Comparison of ENCODE assay signal across 1 cellular context in genomic region chr17:64776720-64777412, GRCh38.
TF ChIP-seq lines count a peak whose summit lies in the region.
"Not testable (repeated sequence)": the region's sequence is repeated elsewhere in the genome, so short reads cannot be mapped to it uniquely, and the experiment has no call there.

No MANE protein-coding gene starts in this region.

TF ChIP-seq in HepG2, 621 proteins besides CTCF, POLR2A, EP300 and RAD21 (continued from another document and continues in another):
- TF ChIP-seq HMG20B (CRISPR knock-in tag; conservative IDR thresholded peaks at IDR 0.05) = peak; percentile 72; the same call in 1 of the 2 replicates
- TF ChIP-seq GABPA (IDR thresholded peaks at IDR 0.05; ENCODE audit: low read depth, low read length) = peak; percentile 37; the same call in 1 of the 2 replicates
- TF ChIP-seq GABPA (CRISPR knock-in tag; IDR thresholded peaks at IDR 0.05; ENCODE audit: low read depth) = peak; percentile 82
- TF ChIP-seq, protein P1, sequence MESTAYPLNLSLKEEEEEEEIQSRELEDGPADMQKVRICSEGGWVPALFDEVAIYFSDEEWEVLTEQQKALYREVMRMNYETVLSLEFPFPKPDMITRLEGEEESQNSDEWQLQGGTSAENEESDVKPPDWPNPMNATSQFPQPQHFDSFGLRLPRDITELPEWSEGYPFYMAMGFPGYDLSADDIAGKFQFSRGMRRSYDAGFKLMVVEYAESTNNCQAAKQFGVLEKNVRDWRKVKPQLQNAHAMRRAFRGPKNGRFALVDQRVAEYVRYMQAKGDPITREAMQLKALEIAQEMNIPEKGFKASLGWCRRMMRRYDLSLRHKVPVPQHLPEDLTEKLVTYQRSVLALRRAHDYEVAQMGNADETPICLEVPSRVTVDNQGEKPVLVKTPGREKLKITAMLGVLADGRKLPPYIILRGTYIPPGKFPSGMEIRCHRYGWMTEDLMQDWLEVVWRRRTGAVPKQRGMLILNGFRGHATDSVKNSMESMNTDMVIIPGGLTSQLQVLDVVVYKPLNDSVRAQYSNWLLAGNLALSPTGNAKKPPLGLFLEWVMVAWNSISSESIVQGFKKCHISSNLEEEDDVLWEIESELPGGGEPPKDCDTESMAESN (CRISPR knock-in tag; conservative IDR thresholded peaks at IDR 0.05) = peak; percentile 82
- TF ChIP-seq ZNF138 (CRISPR knock-in tag; IDR thresholded peaks at IDR 0.05; ENCODE audit: low read depth) = peak; percentile 82
- peak; percentile 67; the same call in 1 of the 2 replicates for TF ChIP-seq ZNF503 (CRISPR knock-in tag; IDR thresholded peaks at IDR 0.05)
- TF ChIP-seq POLR2G (IDR thresholded peaks at IDR 0.05; ENCODE audit: low read depth, low read length) = peak; percentile 59; the same call in 1 of the 2 replicates
- peak; percentile 75; the same call in 1 of the 2 replicates for TF ChIP-seq NAIF1 (CRISPR knock-in tag; IDR thresholded peaks at IDR 0.05; ENCODE audit: borderline replicate concordance)
- peak; percentile 96 for TF ChIP-seq ZNF343 (CRISPR knock-in tag; IDR thresholded peaks at IDR 0.05)
- TF ChIP-seq AGO2 (optimal IDR thresholded peaks at IDR 0.05; ENCODE audit: low read depth, low read length) = peak; percentile 65
- TF ChIP-seq, protein P2, sequence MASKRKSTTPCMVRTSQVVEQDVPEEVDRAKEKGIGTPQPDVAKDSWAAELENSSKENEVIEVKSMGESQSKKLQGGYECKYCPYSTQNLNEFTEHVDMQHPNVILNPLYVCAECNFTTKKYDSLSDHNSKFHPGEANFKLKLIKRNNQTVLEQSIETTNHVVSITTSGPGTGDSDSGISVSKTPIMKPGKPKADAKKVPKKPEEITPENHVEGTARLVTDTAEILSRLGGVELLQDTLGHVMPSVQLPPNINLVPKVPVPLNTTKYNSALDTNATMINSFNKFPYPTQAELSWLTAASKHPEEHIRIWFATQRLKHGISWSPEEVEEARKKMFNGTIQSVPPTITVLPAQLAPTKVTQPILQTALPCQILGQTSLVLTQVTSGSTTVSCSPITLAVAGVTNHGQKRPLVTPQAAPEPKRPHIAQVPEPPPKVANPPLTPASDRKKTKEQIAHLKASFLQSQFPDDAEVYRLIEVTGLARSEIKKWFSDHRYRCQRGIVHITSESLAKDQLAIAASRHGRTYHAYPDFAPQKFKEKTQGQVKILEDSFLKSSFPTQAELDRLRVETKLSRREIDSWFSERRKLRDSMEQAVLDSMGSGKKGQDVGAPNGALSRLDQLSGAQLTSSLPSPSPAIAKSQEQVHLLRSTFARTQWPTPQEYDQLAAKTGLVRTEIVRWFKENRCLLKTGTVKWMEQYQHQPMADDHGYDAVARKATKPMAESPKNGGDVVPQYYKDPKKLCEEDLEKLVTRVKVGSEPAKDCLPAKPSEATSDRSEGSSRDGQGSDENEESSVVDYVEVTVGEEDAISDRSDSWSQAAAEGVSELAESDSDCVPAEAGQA (IDR thresholded peaks at IDR 0.05; ENCODE audit: low read depth) = peak; percentile 71
- TF ChIP-seq, protein P2 (CRISPR knock-in tag; IDR thresholded peaks at IDR 0.05; ENCODE audit: borderline replicate concordance) = not testable (repeated sequence)
- TF ChIP-seq SOX5 (CRISPR knock-in tag; IDR thresholded peaks at IDR 0.05; ENCODE audit: borderline replicate concordance) = peak; percentile 46; the same call in 1 of the 2 replicates
- TF ChIP-seq MYNN (CRISPR knock-in tag; IDR thresholded peaks at IDR 0.05; ENCODE audit: low read depth) = peak; percentile 75; the same call in 1 of the 2 replicates
- peak; percentile 14; the same call in 1 of the 2 replicates for TF ChIP-seq BHLHE40 (IDR thresholded peaks at IDR 0.05; ENCODE audit: low read length)
- peak; percentile 85 for TF ChIP-seq HNRNPL (IDR thresholded peaks at IDR 0.05; ENCODE audit: low read depth, low read length)
- peak; percentile 71; the same call in 1 of the 2 replicates for TF ChIP-seq MYC (CRISPR knock-in tag; IDR thresholded peaks at IDR 0.05; ENCODE audit: borderline replicate concordance)
- TF ChIP-seq MTA1 (CRISPR knock-in tag; IDR thresholded peaks at IDR 0.05; ENCODE audit: borderline replicate concordance) = peak; percentile 93
- peak; percentile 67 for TF ChIP-seq PHF5A (CRISPR knock-in tag; IDR thresholded peaks at IDR 0.05; ENCODE audit: low read depth, unreplicated experiment)
- peak; percentile 75 for TF ChIP-seq HOXA3 (CRISPR knock-in tag; IDR thresholded peaks at IDR 0.05)
- peak; percentile 61; the same call in 1 of the 2 replicates for TF ChIP-seq MIER2 (CRISPR knock-in tag; IDR thresholded peaks at IDR 0.05)
- TF ChIP-seq ZFX (CRISPR knock-in tag; IDR thresholded peaks at IDR 0.05; ENCODE audit: low read depth) = peak; percentile 78
- peak; percentile 98 for TF ChIP-seq EED (CRISPR knock-in tag; IDR thresholded peaks at IDR 0.05)
- peak; percentile 15; the same call in 1 of the 2 replicates for TF ChIP-seq ZBTB43 (CRISPR knock-in tag; conservative IDR thresholded peaks at IDR 0.05)
- TF ChIP-seq ZNF691 (CRISPR knock-in tag; IDR thresholded peaks at IDR 0.05; ENCODE audit: borderline replicate concordance, low read depth) = peak; percentile 61; the same call in 1 of the 2 replicates
- TF ChIP-seq KIAA2018 (CRISPR knock-in tag; IDR thresholded peaks at IDR 0.05; ENCODE audit: borderline replicate concordance) = peak; percentile 58; the same call in 1 of the 2 replicates
- TF ChIP-seq ETV6 (CRISPR knock-in tag; conservative IDR thresholded peaks at IDR 0.05) = peak; percentile 53; the same call in 1 of the 2 replicates
- TF ChIP-seq LCORL (IDR thresholded peaks at IDR 0.05) = not testable (repeated sequence)
- TF ChIP-seq LCORL (CRISPR knock-in tag; IDR thresholded peaks at IDR 0.05) = peak; percentile 89
- TF ChIP-seq PRMT3 (CRISPR knock-in tag; IDR thresholded peaks at IDR 0.05; ENCODE audit: borderline replicate concordance, low read depth) = peak; percentile 88; the same call in 1 of the 2 replicates
- TF ChIP-seq ZNF512B (CRISPR knock-in tag; IDR thresholded peaks at IDR 0.05; ENCODE audit: borderline replicate concordance) = peak; percentile 93; the same call in 1 of the 2 replicates
- 0 out of 4 replicates have a peak, but pooled peaks of 1 of the 2 experiments have one; percentile 38 for TF ChIP-seq NR2F1 (CRISPR knock-in tag; IDR thresholded peaks at IDR 0.05)
- TF ChIP-seq GABPB1 (CRISPR knock-in tag; IDR thresholded peaks at IDR 0.05) = peak; percentile 93
